In the genomic region with DNA sequence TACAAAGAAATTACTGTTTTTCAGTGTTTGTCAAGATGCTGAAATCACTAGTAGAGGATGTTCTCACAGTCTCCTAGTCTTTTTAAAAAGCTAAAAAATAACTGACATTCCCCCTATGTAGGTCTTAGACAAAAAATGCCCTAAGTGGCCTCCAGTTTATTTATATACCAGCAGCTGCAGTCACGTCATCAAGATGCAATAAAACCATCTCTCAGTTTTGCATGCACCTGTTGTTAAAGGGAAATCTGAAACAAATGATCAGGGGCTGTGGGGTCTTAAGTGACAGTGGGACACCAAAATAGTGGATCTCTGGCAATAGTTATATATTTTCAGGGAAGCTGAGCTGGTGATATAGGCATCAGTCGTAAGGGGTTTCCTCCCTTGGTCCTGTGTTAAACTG, we compare ENCODE assay signal across 21 cellular contexts.
DNase-seq lines count a peak whose midpoint lies in the region; TF ChIP-seq lines count a peak whose summit lies in the region.
"Had no signal": no experiment of that assay in that cellular context is flagged by ENCODE, and none has a peak within 500 bp of the region (broad histone marks: within the 10 kb centered on the region; RNA-seq: fewer than 3 reads in every experiment).

No MANE protein-coding gene starts in this region.

- peak overlapping the region; percentile 67; the same call in 1 of the 2 replicates for H2AFZ ChIP-seq in OCI-LY1 (ENCODE audit: low read length)
- H2AFZ ChIP-seq: GM23248 had no signal

- no peaks in the 10 kb centered on the region for H3K9me2 ChIP-seq in OCI-LY1 (ENCODE audit: low read depth, low read length)

- H3K9me3 ChIP-seq in BLaER1 treated with 17β-estradiol and CSF1 and Interleukin-3, amounts not matched to agents 10 nM and 100 nM (replicated peaks in 1 of 11) = no peaks in the 10 kb centered on the region
- peaks cover 2% of the 10 kb centered on the region; the same call in 1 of the 2 replicates for H3K9me3 ChIP-seq in OCI-LY1 (ENCODE audit: low read length)

- H3K9ac ChIP-seq in BLaER1 treated with 17β-estradiol and CSF1 and Interleukin-3, amounts not matched to agents 10 nM and 100 nM = no peak overlapping the region
- no peak overlapping the region for H3K9ac ChIP-seq in OCI-LY1 (ENCODE audit: low read length)
- H3K9ac ChIP-seq: GM23248 had no signal

- no peak overlapping the region for H3K27ac ChIP-seq in BLaER1 treated with 17β-estradiol and CSF1 and Interleukin-3, amounts not matched to agents 10 nM and 100 nM
- H3K27ac ChIP-seq in OCI-LY1 (ENCODE audit: low read depth, low read length, poor library complexity, severe bottlenecking) = peak overlapping the region; percentile 83
- H3K27ac ChIP-seq: GM23248, HL-60 had no signal

- TF ChIP-seq CTCF in OCI-LY1 (IDR thresholded peaks at IDR 0.05; ENCODE audit: low read length) (no peak), foreskin fibroblast (IDR thresholded peaks at IDR 0.05; ENCODE audit: low read depth, low read length) (no peak)

- no peaks in the 10 kb centered on the region for H3K36me3 ChIP-seq in BLaER1 treated with 17β-estradiol and CSF1 and Interleukin-3, amounts not matched to agents 10 nM and 100 nM
- no peaks in the 10 kb centered on the region for H3K36me3 ChIP-seq in OCI-LY1 (ENCODE audit: insufficient read depth, low read length)

- H4K20me1 ChIP-seq in BLaER1 treated with 17β-estradiol and CSF1 and Interleukin-3, amounts not matched to agents 10 nM and 100 nM = no peaks in the 10 kb centered on the region
- H4K20me1 ChIP-seq in OCI-LY1 (ENCODE audit: insufficient read depth, low read length) = no peaks in the 10 kb centered on the region

- H3K79me2 ChIP-seq in OCI-LY1 (ENCODE audit: insufficient read depth, low read length) = no peaks in the 10 kb centered on the region

- DNase-seq in NCI-H1105 treated with DMSO at 0.1 percent for 48 hours (lab: John Stamatoyannopoulos, UW) = peak; percentile 20
- no peak for DNase-seq in NCI-H1105 (lab: John Stamatoyannopoulos, UW)
- peak; percentile 82 for DNase-seq in myocyte (ENCODE audit: low read depth)
- DNase-seq in foreskin fibroblast = no peak
- DNase-seq in NCI-H1436 treated with DMSO at 0.1 percent for 48 hours (lab: John Stamatoyannopoulos, UW) = no peak
- DNase-seq in SKM-1 treated with dmso at 0.1 percent for 144 hours (lab: John Stamatoyannopoulos, UW; ENCODE audit: unreplicated experiment) = no peak
- DNase-seq: 8988T, C1 segment of cervical spinal cord, Calu3, GM23248, H7, NCI-H1092 treated with DMSO at 0.1 percent for 48 hours, NCI-H1694 treated with DMSO at 0.1 percent for 48 hours, NCI-H2081, NCI-H2171 treated with DMSO at 0.1 percent for 48 hours, NCI-H345, NCI-H524 treated with DMSO at 0.1 percent for 48 hours, PC-3 had no signal

- no peaks in the 10 kb centered on the region for H3K27me3 ChIP-seq in BLaER1 treated with 17β-estradiol and CSF1 and Interleukin-3, amounts not matched to agents 10 nM and 100 nM
- H3K27me3 ChIP-seq in OCI-LY1 (ENCODE audit: insufficient read depth, low read length) = no peaks in the 10 kb centered on the region

- no peaks in the 10 kb centered on the region for H3F3A ChIP-seq in OCI-LY1 (ENCODE audit: insufficient read depth, low read length)

- H3K4me3 ChIP-seq in BLaER1 treated with 17β-estradiol and CSF1 and Interleukin-3, amounts not matched to agents 10 nM and 100 nM = no peak overlapping the region
- no peak overlapping the region for H3K4me3 ChIP-seq in OCI-LY1 (ENCODE audit: low read depth, low read length, poor library complexity, severe bottlenecking)
- no peak overlapping the region for H3K4me3 ChIP-seq in foreskin fibroblast (ENCODE audit: low read depth in 1 of 2, low read length in 2 of 2)
- H3K4me3 ChIP-seq: GM23248 had no signal

- peaks cover 0 to 13% (median 8%) of the 10 kb centered on the region in 10 experiments; a peak in 11 of 20 replicates for H3K4me1 ChIP-seq in BLaER1 treated with 17β-estradiol and CSF1 and Interleukin-3, amounts not matched to agents 10 nM and 100 nM
- peaks cover 37% of the 10 kb centered on the region for H3K4me1 ChIP-seq in OCI-LY1 (ENCODE audit: insufficient read depth, low read length, severe bottlenecking)

- H3K4me2 ChIP-seq in BLaER1 treated with 17β-estradiol and CSF1 and Interleukin-3, amounts not matched to agents 10 nM and 100 nM = peak overlapping the region in 7 of 11 experiments; percentile 14 to 62 (median 36); a peak in 9 of 22 replicates
- peak overlapping the region; percentile 36; the same call in 1 of the 2 replicates for H3K4me2 ChIP-seq in OCI-LY1 (ENCODE audit: low read length)

Comparison
In these comparisons a context has a peak if more than half of its experiments do, and no peak if none do; other contexts are left out.
1. DNase-seq: peak in NCI-H1105 treated with DMSO at 0.1 percent for 48 hours (single experiment) and myocyte (single experiment); none in NCI-H1105 (single experiment), foreskin fibroblast (0 of 2), NCI-H1436 treated with DMSO at 0.1 percent for 48 hours (single experiment) and SKM-1 treated with dmso at 0.1 percent for 144 hours (single experiment).